ENCODE assay signal across 8 cellular contexts in genomic region chr19:5903054-5903501, GRCh38. TPM values are rescaled to one million over a fixed set of nuclear protein-coding genes. Genes with fewer than 3 reads are reported as not detected.
A peak's percentile ranks its signal among the peaks of the same experiment; 100 is the strongest.
DNase-seq lines count a peak whose midpoint lies in the region; ATAC-seq and TF ChIP-seq lines count a peak whose summit lies in the region.

No MANE protein-coding gene starts in this region.

- no peaks in the 10 kb centered on the region for H3K27me3 ChIP-seq in ACC112 (ENCODE audit: insufficient read depth, low read length)
- H3K27me3 ChIP-seq in stomach smooth muscle (ENCODE audit: control insufficient read depth in 1 of 2, insufficient read depth in 2 of 2, low read length in 2 of 2): no peaks in the 10 kb centered on the region

- DNase-seq in activated naive CD8-positive, alpha-beta T cell treated with anti-CD3 and anti-CD28 coated beads for 36 hours: peak; percentile 31
- DNase-seq in immature natural killer cell: no peak
- DNase-seq in SHP77 treated with DMSO at 0.1 percent for 48 hours (lab: John Stamatoyannopoulos, UW): no peak
- no peak for DNase-seq in occipital lobe (lab: John Stamatoyannopoulos, UW)

- POLR2A ChIA-PET in HEK293 (lab: Yijun Ruan, JAX): interaction anchor here (0.6 to 3.1 kb wide), 10 partner anchors 10 to 112 kb away, joined by 3 to 35 read pairs (median 8); partner anchors contain the start of genes DUS3L and RANBP3

- peak overlapping the region; percentile 99 for H3K27ac Mint-ChIP-seq in activated naive CD8-positive, alpha-beta T cell treated with anti-CD3 and anti-CD28 coated beads for 36 hours
- H3K27ac Mint-ChIP-seq in immature natural killer cell: peak overlapping the region; percentile 98 to 99 (median 99)

- H3K4me3 ChIP-seq in ACC112 (ENCODE audit: low read depth, low read length) (peak overlapping the region; percentile 88), HEK293 (ENCODE audit: low read depth, low read length) (peak overlapping the region; percentile 97), stomach smooth muscle (ENCODE audit: low read length in 2 of 2) (peak overlapping the region; percentile 98)

- CTCF ChIA-PET in HEK293 (lab: Yijun Ruan, JAX): interaction anchor here (0.6 to 6.5 kb wide), 13 partner anchors 10 to 386 kb away, joined by 3 to 56 read pairs (median 4); partner anchors contain the start of genes NRTN and RPL36

- H3K9me3 ChIP-seq in HEK293 (ENCODE audit: control insufficient read depth, insufficient read depth, low read depth, low read length): no peaks in the 10 kb centered on the region
- H3K9me3 ChIP-seq in stomach smooth muscle (ENCODE audit: control insufficient read depth in 2 of 2, low read length in 2 of 2): no peaks in the 10 kb centered on the region

- ATAC-seq in HG02763 (IDR thresholded peaks at IDR 0.05; ENCODE audit: unreplicated experiment): no peak

- H3K4me1 ChIP-seq in ACC112 (ENCODE audit: control insufficient read depth, insufficient read depth, low read length, unreplicated experiment): peaks cover 11% of the 10 kb centered on the region
- H3K4me1 ChIP-seq in HEK293 (ENCODE audit: control insufficient read depth, insufficient read depth, low read length): no peaks in the 10 kb centered on the region
- H3K4me1 ChIP-seq in stomach smooth muscle (ENCODE audit: control insufficient read depth, insufficient read depth, low read length): peaks cover 41% of the 10 kb centered on the region

- TF ChIP-seq CTCF in HEK293 (tag by site-specific recombination; IDR thresholded peaks at IDR 0.05): no peak

- H3K36me3 ChIP-seq in ACC112 (ENCODE audit: insufficient read depth, low read length) (no peaks in the 10 kb centered on the region), HEK293 (ENCODE audit: control insufficient read depth in 2 of 2, insufficient read depth in 1 of 2, low read length in 2 of 2) (peaks cover 4 to 20% of the 10 kb centered on the region in 2 experiments; a peak in 2 of 3 replicates), stomach smooth muscle (ENCODE audit: control insufficient read depth in 2 of 2, insufficient read depth in 2 of 2, low read length in 2 of 2) (peaks cover 6 to 9% of the 10 kb centered on the region in 2 donors)

- peak overlapping the region; percentile 67 for H2AFZ ChIP-seq in ACC112 (ENCODE audit: low read length, unreplicated experiment)

- peak overlapping the region; percentile 98 to 100 for H3K9ac ChIP-seq in stomach smooth muscle (ENCODE audit: low read length in 2 of 2)

- H3K9me3 Mint-ChIP-seq in activated naive CD8-positive, alpha-beta T cell treated with anti-CD3 and anti-CD28 coated beads for 36 hours: no peaks in the 10 kb centered on the region
- no peaks in the 10 kb centered on the region for H3K9me3 Mint-ChIP-seq in immature natural killer cell

- H3K79me2 ChIP-seq in ACC112 (ENCODE audit: control insufficient read depth, insufficient read depth, low read length, unreplicated experiment): peaks cover 37% of the 10 kb centered on the region

- H3K27me3 Mint-ChIP-seq in activated naive CD8-positive, alpha-beta T cell treated with anti-CD3 and anti-CD28 coated beads for 36 hours: peaks cover 4% of the 10 kb centered on the region
- peaks cover 11 to 19% (median 15%) of the 10 kb centered on the region in 3 donors for H3K27me3 Mint-ChIP-seq in immature natural killer cell (ENCODE audit: low read depth in 3 of 3)

- H3K4me1 Mint-ChIP-seq in activated naive CD8-positive, alpha-beta T cell treated with anti-CD3 and anti-CD28 coated beads for 36 hours: peaks cover 34% of the 10 kb centered on the region
- H3K4me1 Mint-ChIP-seq in immature natural killer cell: peaks cover 35 to 40% of the 10 kb centered on the region in 2 donors

- H3K36me3 Mint-ChIP-seq in activated naive CD8-positive, alpha-beta T cell treated with anti-CD3 and anti-CD28 coated beads for 36 hours: peaks cover 25% of the 10 kb centered on the region
- H3K36me3 Mint-ChIP-seq in immature natural killer cell: no peaks in the 10 kb centered on the region

- H3K27ac ChIP-seq in ACC112 (ENCODE audit: low read depth, low read length): peak overlapping the region; percentile 90
- H3K27ac ChIP-seq in HEK293 (ENCODE audit: extremely low read depth, low read depth, low read length): peak overlapping the region; percentile 88
- peak overlapping the region; percentile 96 for H3K27ac ChIP-seq in stomach smooth muscle (ENCODE audit: low read length)

- H3K4me3 Mint-ChIP-seq in activated naive CD8-positive, alpha-beta T cell treated with anti-CD3 and anti-CD28 coated beads for 36 hours: peak overlapping the region; percentile 98
- H3K4me3 Mint-ChIP-seq in immature natural killer cell: peak overlapping the region; percentile 92 to 98 (median 95)

TF ChIP-seq in HEK293, 187 proteins besides CTCF, POLR2A, EP300 and RAD21 (continues in another document):
- TF ChIP-seq ZNF621 (tag by site-specific recombination; IDR thresholded peaks at IDR 0.05) (no peak), ZNF169 (tag by site-specific recombination; IDR thresholded peaks at IDR 0.05) (no peak), ZNF311 (tag by site-specific recombination; IDR thresholded peaks at IDR 0.05; ENCODE audit: borderline replicate concordance) (no peak), ZBTB11 (tag by site-specific recombination; conservative IDR thresholded peaks at IDR 0.05; ENCODE audit: low read depth) (no peak), BCL11B (tag by site-specific recombination; IDR thresholded peaks at IDR 0.05; ENCODE audit: low read depth) (peak; percentile 54; the same call in 1 of the 2 replicates), ZBTB10 (tag by site-specific recombination; IDR thresholded peaks at IDR 0.05) (peak; percentile 40; the same call in 1 of the 2 replicates), ZNF488 (tag by site-specific recombination; IDR thresholded peaks at IDR 0.05) (0 out of 2 replicates have a peak, but pooled peaks have one; percentile 25)

RNA-seq across cellular contexts. Expression of gene NDUFA11, which starts 0.5 kb away (rescaled TPM):
- total RNA-seq in activated naive CD8-positive, alpha-beta T cell treated with anti-CD3 and anti-CD28 coated beads for 36 hours: 100 to 1,000 TPM; 244 to 255 TPM
- polyA plus RNA-seq in immature natural killer cell: 100 to 1,000 TPM; 329 to 666 (median 378) TPM
- total RNA-seq in occipital lobe: 79.9 TPM

RNA-seq across cellular contexts. Expression of gene VMAC, which starts 1.6 kb away (rescaled TPM):
- 1 to 10 TPM; 1.4 to 1.9 TPM for total RNA-seq in activated naive CD8-positive, alpha-beta T cell treated with anti-CD3 and anti-CD28 coated beads for 36 hours
- 1 to 10 TPM; 2.2 to 6.5 (median 5.2) TPM for polyA plus RNA-seq in immature natural killer cell
- total RNA-seq in occipital lobe: 4.1 TPM

RNA-seq across cellular contexts. Expression of gene CAPS, which starts 11.0 kb away (rescaled TPM):
- 1 to 10 TPM; 1.9 to 2.6 TPM for total RNA-seq in activated naive CD8-positive, alpha-beta T cell treated with anti-CD3 and anti-CD28 coated beads for 36 hours
- 1 to 10 TPM in 2 of 3 donors, under 1 TPM in 1; 0.32 to 4.1 (median 2.2) TPM for polyA plus RNA-seq in immature natural killer cell
- 7.0 TPM for total RNA-seq in occipital lobe

RNA-seq across cellular contexts. Expression of gene FUT5, which starts 32.7 kb away (rescaled TPM):
- total RNA-seq in activated naive CD8-positive, alpha-beta T cell treated with anti-CD3 and anti-CD28 coated beads for 36 hours: not detected
- polyA plus RNA-seq in immature natural killer cell: not detected
- not detected for total RNA-seq in occipital lobe

RNA-seq across cellular contexts. Expression of gene FUT3, which starts 51.8 kb away (rescaled TPM):
- total RNA-seq in activated naive CD8-positive, alpha-beta T cell treated with anti-CD3 and anti-CD28 coated beads for 36 hours: not detected
- not detected for polyA plus RNA-seq in immature natural killer cell
- total RNA-seq in occipital lobe: not detected
